9 cellular contexts compared by ENCODE assay signal in genomic region chr10:61452655-61453641, GRCh38. TPM values are rescaled to one million over a fixed set of nuclear protein-coding genes. Genes with fewer than 3 reads are reported as not detected.
A peak's percentile ranks its signal among the peaks of the same experiment; 100 is the strongest.
DNase-seq lines count a peak whose midpoint lies in the region; ATAC-seq, FAIRE-seq and TF ChIP-seq lines count a peak whose summit lies in the region.
"Had no signal": no experiment of that assay in that cellular context is flagged by ENCODE, and none has a peak within 500 bp of the region (broad histone marks: within the 10 kb centered on the region; RNA-seq: fewer than 3 reads in every experiment).

TSS of gene TMEM26 (minus strand) at chr10:61453381. CDS start at chr10:61453081, 300 bp downstream.

- peaks cover 0 to 11% (median 3%) of the 10 kb centered on the region in 4 donors for H3K4me1 Mint-ChIP-seq in naive thymus-derived CD8-positive, alpha-beta T cell

- TF ChIP-seq CTCF in bronchial epithelial cell (IDR thresholded peaks at IDR 0.05; ENCODE audit: insufficient read depth, low read length, severe bottlenecking) (no peak), keratinocyte (optimal IDR thresholded peaks at IDR 0.05 in 1 of 3, IDR thresholded peaks at IDR 0.05 in 1 of 3, conservative IDR thresholded peaks at IDR 0.05 in 1 of 3; ENCODE audit: extremely low read depth in 1 of 3, insufficient read depth in 2 of 3, low read length in 3 of 3) (no peak), smooth muscle cell (IDR thresholded peaks at IDR 0.05; ENCODE audit: borderline replicate concordance, insufficient read depth, poor library complexity, severe bottlenecking) (no peak)

- H3F3A ChIP-seq in smooth muscle cell (ENCODE audit: low read depth): no peaks in the 10 kb centered on the region

- 3% methylated on average over 58 of the region's 58 CpGs for WGBS in smooth muscle cell (ENCODE audit: low lambda C conversion rate)

- H3K4me3 Mint-ChIP-seq in naive thymus-derived CD8-positive, alpha-beta T cell: peak within 1 kb of the TSS in 5 of 10 donors; percentile 4 to 41 (median 19)

- peaks cover 12 to 42% (median 35%) of the 10 kb centered on the region in 5 donors for H3K27me3 Mint-ChIP-seq in naive thymus-derived CD8-positive, alpha-beta T cell

- H2AFZ ChIP-seq in keratinocyte (ENCODE audit: control insufficient read depth, low read length): peak within 1 kb of the TSS; percentile 19
- H2AFZ ChIP-seq in smooth muscle cell (ENCODE audit: low read depth): peak within 1 kb of the TSS; percentile 83

- POLR2A ChIA-PET in naive thymus-derived CD8-positive, alpha-beta T cell (lab: Charles Lee): interaction anchor here (0.7 kb wide), 1 partner anchor 8 kb away, joined by 4 read pairs; no protein-coding TSS in a partner anchor

- no peaks in the 10 kb centered on the region for H3K9me3 Mint-ChIP-seq in naive thymus-derived CD8-positive, alpha-beta T cell

- dilution Hi-C loops in keratinocyte (cut with MboI; ENCODE audit: extremely low pct_ligation_motif_present, low sequenced_read_pairs): no loop called here

- H3K27ac ChIP-seq in HUES6 (ENCODE audit: low read depth, low read length) (no peak within 1 kb of the TSS), keratinocyte (ENCODE audit: control insufficient read depth, insufficient read depth, low read length) (no peak within 1 kb of the TSS), smooth muscle cell (ENCODE audit: low read depth) (no peak within 1 kb of the TSS)
- H3K27ac ChIP-seq: HL-60 had no signal

- no peaks in the 10 kb centered on the region for H4K20me1 ChIP-seq in keratinocyte (ENCODE audit: control insufficient read depth, extremely low read depth, insufficient read depth, low read length)
- H4K20me1 ChIP-seq in smooth muscle cell (ENCODE audit: low read depth): no peaks in the 10 kb centered on the region

- H3K9me1 ChIP-seq in keratinocyte (ENCODE audit: control insufficient read depth, extremely low read depth, insufficient read depth, low read length): no peaks in the 10 kb centered on the region

- no peaks in the 10 kb centered on the region for H3K36me3 Mint-ChIP-seq in naive thymus-derived CD8-positive, alpha-beta T cell

- FAIRE-seq in bronchial epithelial cell (lab: Jason Lieb, UNC): no peak
- FAIRE-seq in keratinocyte (lab: Jason Lieb, UNC): no peak
- FAIRE-seq in H54 (lab: Jason Lieb, UNC): no peak

- TF ChIP-seq POLR2A in H54 (IDR thresholded peaks at IDR 0.05; ENCODE audit: low read depth, low read length): no peak

- ATAC-seq in naive thymus-derived CD8-positive, alpha-beta T cell: no peak

- H3K36me3 ChIP-seq in HUES6 (ENCODE audit: control insufficient read depth, insufficient read depth, low read length) (no peaks in the 10 kb centered on the region), bronchial epithelial cell (ENCODE audit: control insufficient read depth, insufficient read depth, low read length) (no peaks in the 10 kb centered on the region), keratinocyte (ENCODE audit: control insufficient read depth in 2 of 2, extremely low read depth in 1 of 2, insufficient read depth in 2 of 2, low read length in 2 of 2) (no peaks in the 10 kb centered on the region), smooth muscle cell (ENCODE audit: low read depth) (no peaks in the 10 kb centered on the region)

- H3K4me1 ChIP-seq in HUES6 (ENCODE audit: control insufficient read depth, insufficient read depth, low read length) (peaks cover 3% of the 10 kb centered on the region; the same call in 1 of the 2 replicates), keratinocyte (ENCODE audit: control insufficient read depth, extremely low read depth, insufficient read depth, low read length) (no peaks in the 10 kb centered on the region), smooth muscle cell (ENCODE audit: low read depth) (no peaks in the 10 kb centered on the region)

- H3K27me3 ChIP-seq in HUES6 (ENCODE audit: control insufficient read depth, insufficient read depth, low read length) (peaks cover 60% of the 10 kb centered on the region), bronchial epithelial cell (ENCODE audit: control insufficient read depth, insufficient read depth, low read length) (peaks cover 12% of the 10 kb centered on the region), keratinocyte (ENCODE audit: control insufficient read depth, extremely low read depth, insufficient read depth, low read length) (peaks cover 21% of the 10 kb centered on the region), smooth muscle cell (ENCODE audit: low read depth) (peaks cover 62% of the 10 kb centered on the region)

- no peaks in the 10 kb centered on the region for H3K9me3 ChIP-seq in HUES6 (ENCODE audit: control insufficient read depth, insufficient read depth, low read depth, low read length)
- H3K9me3 ChIP-seq in keratinocyte (ENCODE audit: control insufficient read depth, low read depth, low read length): no peaks in the 10 kb centered on the region
- H3K9me3 ChIP-seq in smooth muscle cell (replicated peaks; ENCODE audit: low read depth): no peaks in the 10 kb centered on the region

- H3K27ac Mint-ChIP-seq in naive thymus-derived CD8-positive, alpha-beta T cell: no peak within 1 kb of the TSS

- H3K79me2 ChIP-seq in keratinocyte (ENCODE audit: control insufficient read depth, insufficient read depth, low read length): no peaks in the 10 kb centered on the region
- no peaks in the 10 kb centered on the region for H3K79me2 ChIP-seq in smooth muscle cell (ENCODE audit: low read depth)

- no peak for DNase-seq in bronchial epithelial cell (ENCODE audit: low read depth)
- no peak for DNase-seq in keratinocyte (ENCODE audit: low read depth, low spot score)
- DNase-seq in smooth muscle cell (lab: John Stamatoyannopoulos, UW; ENCODE audit: unreplicated experiment): no peak
- no peak for DNase-seq in SW480 (ENCODE audit: low spot score)
- no peak for DNase-seq in naive thymus-derived CD8-positive, alpha-beta T cell
- no peak for DNase-seq in H54 (ENCODE audit: insufficient read length, low spot score)
- DNase-seq in NCI-H187 treated with DMSO at 0.1 percent for 48 hours (lab: John Stamatoyannopoulos, UW): no peak

- peak within 1 kb of the TSS; percentile 80 for H3K4me3 ChIP-seq in HUES6 (ENCODE audit: low read depth, low read length)
- H3K4me3 ChIP-seq in bronchial epithelial cell (ENCODE audit: low read depth, low read length): peak within 1 kb of the TSS; percentile 18
- H3K4me3 ChIP-seq in keratinocyte (ENCODE audit: control insufficient read depth in 2 of 3, extremely low read depth in 1 of 3, insufficient read depth in 2 of 3, low read depth in 1 of 3, low read length in 3 of 3): no peak within 1 kb of the TSS
- peak within 1 kb of the TSS; percentile 61 for H3K4me3 ChIP-seq in smooth muscle cell

- H3K4me2 ChIP-seq in keratinocyte (ENCODE audit: control insufficient read depth, extremely low read depth, insufficient read depth, low read depth, low read length): peak within 1 kb of the TSS; percentile 41
- H3K4me2 ChIP-seq in smooth muscle cell: peak within 1 kb of the TSS; percentile 85

- H3K9ac ChIP-seq in HUES6 (ENCODE audit: low read length) (peak within 1 kb of the TSS; percentile 53), keratinocyte (ENCODE audit: control insufficient read depth, extremely low read depth, insufficient read depth, low read length) (no peak within 1 kb of the TSS), smooth muscle cell (ENCODE audit: low read depth) (no peak within 1 kb of the TSS)

RNA-seq across cellular contexts. Expression of gene TMEM26, which starts in this region (rescaled TPM):
- total RNA-seq in bronchial epithelial cell (under 0.01 TPM in 1 of 2 replicates, not detected in the other), smooth muscle cell (not detected in 2 replicates)
- polyA plus RNA-seq in keratinocyte (not detected in 3 replicates), smooth muscle cell (not detected in 2 replicates)
- not detected for polyA plus RNA-seq in keratinocyte (2011; ENCODE audit: low read depth)
- not detected in 2 replicates for polyA plus RNA-seq in keratinocyte (2011; cell fraction: cytosol; rRNA removed)
- polyA plus RNA-seq in keratinocyte (2011; cell fraction: nucleus; rRNA removed): not detected in 2 replicates
- not detected in 2 replicates for polyA plus RNA-seq in keratinocyte (2012; ENCODE audit: low replicate concordance)
- not detected in 3 replicates for polyA minus RNA-seq in keratinocyte
- polyA minus RNA-seq in keratinocyte (2011; cell fraction: cytosol; rRNA and poly(A)+ RNA removed): not detected
- not detected in 2 replicates for polyA minus RNA-seq in keratinocyte (2011; cell fraction: nucleus; rRNA and poly(A)+ RNA removed)
- total RNA-seq in naive thymus-derived CD8-positive, alpha-beta T cell: not detected
- polyA plus RNA-seq in naive thymus-derived CD8-positive, alpha-beta T cell: not detected

Comparison
In these comparisons a context has a peak if more than half of its experiments do, and no peak if none do; other contexts are left out.
1. H3K4me3 ChIP-seq: peak in HUES6 (single experiment), bronchial epithelial cell (single experiment) and smooth muscle cell (single experiment); none in keratinocyte (0 of 3).